In genomic region chr1:91803847-91804545, GRCh38 we compare ENCODE assay signal across 9 cellular contexts.
DNase-seq lines count a peak whose midpoint lies in the region; ATAC-seq and TF ChIP-seq lines count a peak whose summit lies in the region.
"Had no signal": no experiment of that assay in that cellular context is flagged by ENCODE, and none has a peak within 500 bp of the region (broad histone marks: within the 10 kb centered on the region; RNA-seq: fewer than 3 reads in every experiment).

No MANE protein-coding gene starts in this region.

- no peaks in the 10 kb centered on the region for H3K9me3 ChIP-seq in body of pancreas
- no peaks in the 10 kb centered on the region for H3K9me3 ChIP-seq in spleen

- intact Hi-C loops in body of pancreas (cut with DNase I) = no loop called here
- intact Hi-C loops in spleen (cut with DNase I; ENCODE audit: low total_unique reads) = no loop called here

- TF ChIP-seq POLR2A in body of pancreas (IDR thresholded peaks at IDR 0.05) = no peak
- TF ChIP-seq POLR2A in spleen (IDR thresholded peaks at IDR 0.05) = no peak

- H3K27ac ChIP-seq in body of pancreas (peak overlapping the region; percentile 73 to 85 (median 78)), spleen (peak overlapping the region; percentile 64 to 86 (median 76))
- H3K27ac ChIP-seq: 22Rv1 had no signal

- TF ChIP-seq CTCF in body of pancreas (IDR thresholded peaks at IDR 0.05) = no peak
- TF ChIP-seq CTCF in spleen (IDR thresholded peaks at IDR 0.05 in 8 of 11, conservative IDR thresholded peaks at IDR 0.05 in 3 of 11) = no peak

- H3K4me3 ChIP-seq in body of pancreas = no peak overlapping the region
- H3K4me3 ChIP-seq in spleen = peak overlapping the region in 1 of 8 donors; percentile 41

- H3K4me1 ChIP-seq in body of pancreas (peaks cover 59% of the 10 kb centered on the region), spleen (peaks cover 23 to 96% (median 70%) of the 10 kb centered on the region in 6 donors)

- peak; percentile 83 for ATAC-seq in HG03280 (IDR thresholded peaks at IDR 0.05; ENCODE audit: unreplicated experiment)
- ATAC-seq in body of pancreas = no peak

- no peaks in the 10 kb centered on the region for H3K27me3 ChIP-seq in body of pancreas
- no peaks in the 10 kb centered on the region for H3K27me3 ChIP-seq in spleen (replicated peaks in 1 of 7)

- WGBS in body of pancreas, 2 donors = 46 to 60% methylated on average over 6 of the region's 6 CpGs
- WGBS in spleen, 5 donors = 16 to 25% (median 22%) methylated on average over 6 of the region's 6 CpGs

- DNase-seq in DMS 273 (lab: John Stamatoyannopoulos, UW; ENCODE audit: unreplicated experiment) (peak; percentile 19), DMS 273 treated with DMSO at 0.1 percent for 48 hours (lab: John Stamatoyannopoulos, UW) (no peak), T-helper 2 cell (peak; percentile 14 to 94 (median 47)), body of pancreas (peak in 2 of 4 donors; percentile 30 to 37), spleen (no peak), NCI-H510A (lab: John Stamatoyannopoulos, UW) (no peak), NCI-H2227 treated with DMSO at 0.1 percent for 48 hours (lab: John Stamatoyannopoulos, UW) (no peak)

- H3K36me3 ChIP-seq in body of pancreas (replicated peaks in 1 of 2; ENCODE audit: insufficient read depth in 1 of 2, low read depth in 2 of 2) (no peaks in the 10 kb centered on the region), spleen (no peaks in the 10 kb centered on the region)

Comparison
In these comparisons a context has a peak if more than half of its experiments do, and no peak if none do; other contexts are left out.
1. DNase-seq: peak in DMS 273 (single experiment) and T-helper 2 cell (5 of 5); none in DMS 273 treated with DMSO at 0.1 percent for 48 hours (single experiment), spleen (single experiment), NCI-H510A (single experiment) and NCI-H2227 treated with DMSO at 0.1 percent for 48 hours (single experiment).